8 cellular contexts compared by ENCODE assay signal in the genomic region with DNA sequence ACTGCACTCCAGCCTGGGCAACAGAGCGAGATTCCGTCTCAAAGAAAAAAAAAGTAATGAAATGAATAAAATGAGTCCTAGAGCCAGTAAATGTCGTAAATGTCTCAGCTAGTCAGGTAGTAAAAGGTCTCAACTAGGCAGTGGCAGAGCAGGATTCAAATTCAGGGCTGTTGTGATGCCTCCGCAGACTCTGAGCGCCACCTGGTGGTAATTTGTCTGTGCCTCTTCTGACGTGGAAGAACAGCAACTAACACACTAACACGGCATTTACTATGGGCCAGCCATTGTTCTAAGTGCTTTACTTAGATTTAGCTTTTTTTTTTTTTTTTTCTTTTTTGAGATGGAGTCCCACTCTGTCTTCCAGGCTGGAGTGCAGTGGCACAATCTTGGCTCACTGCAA. TPM values are rescaled to one million over a fixed set of nuclear protein-coding genes. Genes with fewer than 3 reads are reported as not detected.
DNase-seq lines count a peak whose midpoint lies in the region; ATAC-seq and TF ChIP-seq lines count a peak whose summit lies in the region.

No MANE protein-coding gene starts in this region.

- no peaks in the 10 kb centered on the region for H4K20me1 ChIP-seq in GM23338 (replicated peaks; ENCODE audit: insufficient read depth)

- no peak overlapping the region for H3K4me2 ChIP-seq in GM23338

- no peak overlapping the region for H3K4me3 Mint-ChIP-seq in GM23338

- TF ChIP-seq CTCF in GM23338 (conservative IDR thresholded peaks at IDR 0.05; ENCODE audit: low read depth in 2 of 2): peak; percentile 99

- H2AFZ ChIP-seq in GM23338: no peak overlapping the region

- H3K27me3 ChIP-seq in GM23338 (ENCODE audit: insufficient read depth): no peaks in the 10 kb centered on the region

- peaks cover 3% of the 10 kb centered on the region; the same call in 1 of the 3 replicates for H3K36me3 Mint-ChIP-seq in GM23338 (ENCODE audit: low read depth)

- no peak overlapping the region for H3K27ac ChIP-seq in GM23338 (ENCODE audit: low read depth)

- H3F3A ChIP-seq in GM23338 (replicated peaks; ENCODE audit: low read depth): no peaks in the 10 kb centered on the region; the same call in 1 of the 2 replicates

- H3K36me3 ChIP-seq in GM23338 (ENCODE audit: insufficient read depth): no peaks in the 10 kb centered on the region

- no peak overlapping the region for H3K4me3 ChIP-seq in GM23338

- no peaks in the 10 kb centered on the region for H3K4me1 Mint-ChIP-seq in GM23338

- no peaks in the 10 kb centered on the region for H3K4me1 ChIP-seq in GM23338 (ENCODE audit: insufficient read depth)

- peak; percentile 97 for ATAC-seq in GM23338

- DNase-seq in AG08395 (ENCODE audit: low spot score) (peak; percentile 70), GM23338 (ENCODE audit: low spot score) (peak; percentile 96), NCI-H82 (lab: John Stamatoyannopoulos, UW) (peak; percentile 84), medulla oblongata (ENCODE audit: extremely low spot score) (peak; percentile 81), T1000 (lab: John Stamatoyannopoulos, UW) (no peak)
- DNase-seq in activated CD4-positive, alpha-beta T cell treated with anti-CD3 and anti-CD28 coated beads, Interleukin-2, amount 50 U/mL, for 4 hours: peak; percentile 87 to 89
- DNase-seq in effector CD4-positive, alpha-beta T cell: peak; percentile 89
- DNase-seq in stimulated activated CD8-positive, alpha-beta memory T cell treated with anti-CD3 and anti-CD28 coated beads, Interleukin-15, amount 100 ng/mL, for 4 hours (ENCODE audit: low read depth in 2 of 2): peak; percentile 61 to 71

- H3K9me2 ChIP-seq in GM23338 (ENCODE audit: insufficient read depth): no peaks in the 10 kb centered on the region

- no peaks in the 10 kb centered on the region for H3K79me2 ChIP-seq in GM23338 (replicated peaks; ENCODE audit: insufficient read depth)

- H3K9me3 Mint-ChIP-seq in GM23338: peaks cover 3% of the 10 kb centered on the region

- peaks cover 9% of the 10 kb centered on the region for H3K27me3 Mint-ChIP-seq in GM23338 (ENCODE audit: insufficient read depth, low read depth, poor library complexity)

- no peak overlapping the region for H3K27ac Mint-ChIP-seq in GM23338

TF ChIP-seq in GM23338, 12 proteins besides CTCF, POLR2A, EP300 and RAD21:
- TF ChIP-seq, protein P1, sequence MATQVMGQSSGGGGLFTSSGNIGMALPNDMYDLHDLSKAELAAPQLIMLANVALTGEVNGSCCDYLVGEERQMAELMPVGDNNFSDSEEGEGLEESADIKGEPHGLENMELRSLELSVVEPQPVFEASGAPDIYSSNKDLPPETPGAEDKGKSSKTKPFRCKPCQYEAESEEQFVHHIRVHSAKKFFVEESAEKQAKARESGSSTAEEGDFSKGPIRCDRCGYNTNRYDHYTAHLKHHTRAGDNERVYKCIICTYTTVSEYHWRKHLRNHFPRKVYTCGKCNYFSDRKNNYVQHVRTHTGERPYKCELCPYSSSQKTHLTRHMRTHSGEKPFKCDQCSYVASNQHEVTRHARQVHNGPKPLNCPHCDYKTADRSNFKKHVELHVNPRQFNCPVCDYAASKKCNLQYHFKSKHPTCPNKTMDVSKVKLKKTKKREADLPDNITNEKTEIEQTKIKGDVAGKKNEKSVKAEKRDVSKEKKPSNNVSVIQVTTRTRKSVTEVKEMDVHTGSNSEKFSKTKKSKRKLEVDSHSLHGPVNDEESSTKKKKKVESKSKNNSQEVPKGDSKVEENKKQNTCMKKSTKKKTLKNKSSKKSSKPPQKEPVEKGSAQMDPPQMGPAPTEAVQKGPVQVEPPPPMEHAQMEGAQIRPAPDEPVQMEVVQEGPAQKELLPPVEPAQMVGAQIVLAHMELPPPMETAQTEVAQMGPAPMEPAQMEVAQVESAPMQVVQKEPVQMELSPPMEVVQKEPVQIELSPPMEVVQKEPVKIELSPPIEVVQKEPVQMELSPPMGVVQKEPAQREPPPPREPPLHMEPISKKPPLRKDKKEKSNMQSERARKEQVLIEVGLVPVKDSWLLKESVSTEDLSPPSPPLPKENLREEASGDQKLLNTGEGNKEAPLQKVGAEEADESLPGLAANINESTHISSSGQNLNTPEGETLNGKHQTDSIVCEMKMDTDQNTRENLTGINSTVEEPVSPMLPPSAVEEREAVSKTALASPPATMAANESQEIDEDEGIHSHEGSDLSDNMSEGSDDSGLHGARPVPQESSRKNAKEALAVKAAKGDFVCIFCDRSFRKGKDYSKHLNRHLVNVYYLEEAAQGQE (IDR thresholded peaks at IDR 0.05; ENCODE audit: unreplicated experiment): no peak
- peak; percentile 70 for TF ChIP-seq CREB1 (CRISPR knock-in tag; IDR thresholded peaks at IDR 0.05; ENCODE audit: low read depth)

RNA-seq across cellular contexts. Expression of a gene that starts 30.2 kb away (rescaled TPM):
- not detected in 2 replicates for total RNA-seq in GM23338 (2014; rRNA removed; shearing (Covaris generic))
- 0.99 and 1.1 TPM in 2 replicates for polyA plus RNA-seq in GM23338 (2016; fragmentation: Nextera tagmentation; extraction: Ambion mirVana)

RNA-seq across cellular contexts. Expression of a gene that starts 48.6 kb away (rescaled TPM):
- total RNA-seq in GM23338 (2014; rRNA removed; shearing (Covaris generic)): 272 and 315 TPM in 2 replicates
- 130 and 137 TPM in 2 replicates for polyA plus RNA-seq in GM23338 (2016; fragmentation: Nextera tagmentation; extraction: Ambion mirVana)

RNA-seq across cellular contexts. Expression of a gene that starts 56.2 kb away (rescaled TPM):
- 0.35 and 0.50 TPM in 2 replicates for total RNA-seq in GM23338 (2014; rRNA removed; shearing (Covaris generic))
- polyA plus RNA-seq in GM23338 (2016; fragmentation: Nextera tagmentation; extraction: Ambion mirVana): 0.27 and 0.40 TPM in 2 replicates
